ENCODE assay signal across 8 cellular contexts in the genomic region with DNA sequence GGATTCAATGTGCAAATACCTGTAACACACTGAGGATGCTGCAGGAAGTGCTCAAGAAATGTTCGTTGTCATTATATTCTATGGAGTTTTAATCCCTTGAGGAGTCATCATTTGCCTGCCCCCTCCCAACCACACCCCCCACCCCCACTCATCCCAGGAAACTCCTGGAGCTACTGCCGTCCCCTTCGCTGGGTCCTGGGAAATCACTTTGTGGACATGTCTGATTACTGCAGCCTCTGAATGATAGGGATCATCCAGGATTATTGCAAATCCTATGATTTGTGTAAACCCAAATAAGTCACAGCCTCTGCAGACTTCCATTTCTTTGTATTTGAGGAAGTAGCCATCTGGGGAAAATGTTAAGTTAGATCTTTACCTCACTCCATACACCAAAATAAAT.
"Had no signal": no experiment of that assay in that cellular context is flagged by ENCODE, and none has a peak within 500 bp of the region (broad histone marks: within the 10 kb centered on the region; RNA-seq: fewer than 3 reads in every experiment).

No MANE protein-coding gene starts in this region.

- H3K27ac ChIP-seq: HL-60 had no signal

- ATAC-seq: GM23338, K562 had no signal

- DNase-seq: HCEC 1CT, IMR-90 had no signal

- H3K4me3 Mint-ChIP-seq: GM23338, H9 had no signal

- H3K4me2 ChIP-seq: GM23338 had no signal

- H3K4me1 Mint-ChIP-seq: GM23338 had no signal

- H3K9me3 Mint-ChIP-seq: GM23338, H9 had no signal

- FAIRE-seq: H1, H54, K562 had no signal

- H3K27ac Mint-ChIP-seq: GM23338, H9 had no signal

- H2AFZ ChIP-seq: GM23338 had no signal

- H3K4me3 ChIP-seq: GM23338, K562 had no signal
